In genomic region chr5:83470920-83471404, GRCh38 we compare ENCODE assay signal across 8 cellular contexts. TPM values are rescaled to one million over a fixed set of nuclear protein-coding genes. Genes with fewer than 3 reads are reported as not detected.
DNase-seq lines count a peak whose midpoint lies in the region; ATAC-seq and TF ChIP-seq lines count a peak whose summit lies in the region.

No MANE protein-coding gene starts in this region.

- H3K9me3 Mint-ChIP-seq in nephron progenitor cell, result no peaks in the 10 kb centered on the region
- H3K9me3 Mint-ChIP-seq in activated naive CD4-positive, alpha-beta T cell treated with anti-CD3 and anti-CD28 coated beads, Interleukin-2, amount 10 ng/mL, durations not matched to agents 7 days and 5 days, result no peaks in the 10 kb centered on the region

- peaks cover 34% of the 10 kb centered on the region for H3K27me3 ChIP-seq in BE2C

- CTCF ChIA-PET in activated naive CD4-positive, alpha-beta T cell treated with anti-CD3 and anti-CD28 coated beads, Interleukin-2, amount 10 ng/mL, durations not matched to agents 7 days and 5 days (lab: Charles Lee), result interaction anchor here (1.5 kb wide), 1 partner anchor 395 kb away, joined by 4 read pairs; no protein-coding TSS in a partner anchor

- no peak for TF ChIP-seq CTCF in BE2C (IDR thresholded peaks at IDR 0.05; ENCODE audit: low read depth, low read length)
- no peak for TF ChIP-seq CTCF in HFF-Myc (IDR thresholded peaks at IDR 0.05; ENCODE audit: low read depth, low read length, missing control alignments)
- TF ChIP-seq CTCF in nephron progenitor cell (IDR thresholded peaks at IDR 0.05), result no peak

- H3K4me3 ChIP-seq in BE2C (ENCODE audit: low read depth, low read length) (peak overlapping the region; percentile 72), HFF-Myc (replicated peaks; ENCODE audit: low read depth, low read length) (peak overlapping the region; percentile 78)

- H3K4me1 ChIP-seq in BE2C, result no peaks in the 10 kb centered on the region

- H3K36me3 ChIP-seq in BE2C, result no peaks in the 10 kb centered on the region

- no peak for ATAC-seq in HG03039 (IDR thresholded peaks at IDR 0.05; ENCODE audit: unreplicated experiment)

- no peak for DNase-seq in BE2C
- no peak for DNase-seq in HFF-Myc (ENCODE audit: extremely low read depth, low read depth)
- peak; percentile 69 for DNase-seq in ecto neural progenitor cell (ENCODE audit: low spot score)
- peak; percentile 46 for DNase-seq in nephron progenitor cell
- no peak for DNase-seq in dermis blood vessel endothelial cell
- no peak for DNase-seq in activated naive CD4-positive, alpha-beta T cell treated with anti-CD3 and anti-CD28 coated beads, Interleukin-2, amount 10 ng/mL, durations not matched to agents 7 days and 5 days
- no peak for DNase-seq in DMS153 (lab: John Stamatoyannopoulos, UW)

- H3K4me1 Mint-ChIP-seq in nephron progenitor cell, result peaks cover 60% of the 10 kb centered on the region
- H3K4me1 Mint-ChIP-seq in activated naive CD4-positive, alpha-beta T cell treated with anti-CD3 and anti-CD28 coated beads, Interleukin-2, amount 10 ng/mL, durations not matched to agents 7 days and 5 days, result peaks cover 36% of the 10 kb centered on the region

- H3K36me3 Mint-ChIP-seq in nephron progenitor cell (ENCODE audit: low read depth), result no peaks in the 10 kb centered on the region
- peaks cover 2% of the 10 kb centered on the region for H3K36me3 Mint-ChIP-seq in activated naive CD4-positive, alpha-beta T cell treated with anti-CD3 and anti-CD28 coated beads, Interleukin-2, amount 10 ng/mL, durations not matched to agents 7 days and 5 days

- H3K27me3 Mint-ChIP-seq in nephron progenitor cell (ENCODE audit: low read depth, poor library complexity), result peaks cover 3% of the 10 kb centered on the region
- H3K27me3 Mint-ChIP-seq in activated naive CD4-positive, alpha-beta T cell treated with anti-CD3 and anti-CD28 coated beads, Interleukin-2, amount 10 ng/mL, durations not matched to agents 7 days and 5 days, result peaks cover 81% of the 10 kb centered on the region

- peak overlapping the region; percentile 98 for H3K27ac Mint-ChIP-seq in nephron progenitor cell
- no peak overlapping the region for H3K27ac Mint-ChIP-seq in activated naive CD4-positive, alpha-beta T cell treated with anti-CD3 and anti-CD28 coated beads, Interleukin-2, amount 10 ng/mL, durations not matched to agents 7 days and 5 days

- peak overlapping the region; percentile 94 for H3K4me3 Mint-ChIP-seq in nephron progenitor cell
- no peak overlapping the region for H3K4me3 Mint-ChIP-seq in activated naive CD4-positive, alpha-beta T cell treated with anti-CD3 and anti-CD28 coated beads, Interleukin-2, amount 10 ng/mL, durations not matched to agents 7 days and 5 days

- H3K9me3 ChIP-seq in BE2C, result no peaks in the 10 kb centered on the region

RNA-seq across cellular contexts. Expression of gene VCAN, which starts 0.6 kb away (rescaled TPM):
- 3.3 TPM for polyA plus RNA-seq in BE2C (2012; ENCODE audit: insufficient read depth, insufficient read length, low read depth)
- total RNA-seq in dermis blood vessel endothelial cell, result 5.7 and 11.9 TPM in 2 replicates

Comparison
In these comparisons a context has a peak if more than half of its experiments do, and no peak if none do; other contexts are left out.
1. DNase-seq: peak in ecto neural progenitor cell (single experiment) and nephron progenitor cell (single experiment); none in BE2C (single experiment), HFF-Myc (single experiment), dermis blood vessel endothelial cell (single experiment), activated naive CD4-positive, alpha-beta T cell treated with anti-CD3 and anti-CD28 coated beads, Interleukin-2, amount 10 ng/mL, durations not matched to agents 7 days and 5 days (single experiment) and DMS153 (single experiment).